Comparison of ENCODE assay signal across 29 cellular contexts in the genomic region with DNA sequence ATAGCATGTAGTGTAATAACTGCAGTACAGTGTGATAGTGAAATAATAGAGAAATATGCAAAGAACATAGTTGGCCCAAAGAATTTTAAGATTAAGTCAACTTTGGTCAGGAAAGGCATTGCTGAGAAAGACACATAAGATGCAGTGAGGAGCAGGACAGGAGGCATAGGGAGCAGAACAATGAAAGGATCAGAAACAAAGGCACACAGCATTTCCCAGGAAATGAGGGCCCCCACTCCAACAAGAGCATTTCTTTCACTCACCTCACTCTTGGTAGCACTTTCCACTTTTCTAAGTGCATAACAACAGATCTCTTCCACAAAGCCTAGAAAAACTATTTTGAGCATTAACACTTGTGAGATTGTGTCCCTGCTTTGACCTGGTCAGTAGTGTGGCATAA.
"Had no signal": no experiment of that assay in that cellular context is flagged by ENCODE, and none has a peak within 500 bp of the region (broad histone marks: within the 10 kb centered on the region; RNA-seq: fewer than 3 reads in every experiment).

No MANE protein-coding gene starts in this region.

- H3K4me1 ChIP-seq: parathyroid adenoma, psoas muscle, right lobe of liver, thyroid gland, tibial nerve, upper lobe of left lung, vagina had no signal

- ATAC-seq: naive thymus-derived CD8-positive, alpha-beta T cell; natural killer cell treated with Interleukin-12 subunit alpha and Interleukin-12 subunit beta and Interleukin-15 and Interleukin-18, amount 100 ng/mL, for 72 hours; psoas muscle; right cardiac atrium; right lobe of liver; stimulated activated effector memory CD8-positive, alpha-beta T cell treated with anti-CD3 and anti-CD28 coated beads, Interleukin-12 subunit alpha, Interleukin-12 subunit beta, amount 100 ng/mL, for 72 hours; stimulated activated naive B cell treated with anti-CD40 and anti-IgM and Interleukin-4, amounts not matched to agents 10 μg/mL and 1 μg/mL and 100 μg/mL, for 72 hours had no signal

- H3K79me2 ChIP-seq: parathyroid adenoma had no signal

- H3K36me3 Mint-ChIP-seq: naive thymus-derived CD8-positive, alpha-beta T cell; stimulated activated effector memory CD8-positive, alpha-beta T cell treated with anti-CD3 and anti-CD28 coated beads, Interleukin-12 subunit alpha, Interleukin-12 subunit beta, amount 100 ng/mL, for 72 hours; stimulated activated naive B cell treated with anti-CD40 and anti-IgM and Interleukin-4, amounts not matched to agents 10 μg/mL and 1 μg/mL and 100 μg/mL, for 72 hours had no signal

- H3K27ac Mint-ChIP-seq: naive thymus-derived CD8-positive, alpha-beta T cell; natural killer cell treated with Interleukin-12 subunit alpha and Interleukin-12 subunit beta and Interleukin-15 and Interleukin-18, amount 100 ng/mL, for 72 hours; nephron progenitor cell; progenitor cell of endocrine pancreas; stimulated activated effector memory CD8-positive, alpha-beta T cell treated with anti-CD3 and anti-CD28 coated beads, Interleukin-12 subunit alpha, Interleukin-12 subunit beta, amount 100 ng/mL, for 72 hours; stimulated activated naive B cell treated with anti-CD40 and anti-IgM and Interleukin-4, amounts not matched to agents 10 μg/mL and 1 μg/mL and 100 μg/mL, for 72 hours; stimulated activated naive CD8-positive, alpha-beta T cell treated with anti-CD3 and anti-CD28 coated beads, Interleukin-15, Interleukin-2, amounts not matched to agents 100 ng/mL and 50 ng/mL, for 24 hours had no signal

- H3K4me1 Mint-ChIP-seq: naive thymus-derived CD8-positive, alpha-beta T cell; stimulated activated effector memory CD8-positive, alpha-beta T cell treated with anti-CD3 and anti-CD28 coated beads, Interleukin-12 subunit alpha, Interleukin-12 subunit beta, amount 100 ng/mL, for 72 hours; stimulated activated naive B cell treated with anti-CD40 and anti-IgM and Interleukin-4, amounts not matched to agents 10 μg/mL and 1 μg/mL and 100 μg/mL, for 72 hours had no signal

- H3K27me3 ChIP-seq: ovary, right lobe of liver, sigmoid colon, stomach, thyroid gland, tibial nerve, upper lobe of left lung, vagina had no signal

- H3K4me3 ChIP-seq: ovary, psoas muscle, right lobe of liver, sigmoid colon, stomach, thoracic aorta, thyroid gland, tibial nerve, upper lobe of left lung, vagina had no signal

- H2AFZ ChIP-seq: parathyroid adenoma had no signal

- H3K9me3 ChIP-seq: ovary, psoas muscle, right lobe of liver, sigmoid colon, stomach, thoracic aorta, thyroid gland, upper lobe of left lung, vagina had no signal

- H3K4me3 Mint-ChIP-seq: naive thymus-derived CD8-positive, alpha-beta T cell; natural killer cell treated with Interleukin-12 subunit alpha and Interleukin-12 subunit beta and Interleukin-15 and Interleukin-18, amount 100 ng/mL, for 72 hours; nephron progenitor cell; neural crest cell; stimulated activated effector memory CD8-positive, alpha-beta T cell treated with anti-CD3 and anti-CD28 coated beads, Interleukin-12 subunit alpha, Interleukin-12 subunit beta, amount 100 ng/mL, for 72 hours; stimulated activated naive B cell treated with anti-CD40 and anti-IgM and Interleukin-4, amounts not matched to agents 10 μg/mL and 1 μg/mL and 100 μg/mL, for 72 hours; stimulated activated naive CD8-positive, alpha-beta T cell treated with anti-CD3 and anti-CD28 coated beads, Interleukin-15, Interleukin-2, amounts not matched to agents 100 ng/mL and 50 ng/mL, for 24 hours had no signal

- H3K27ac ChIP-seq: ovary, parathyroid adenoma, psoas muscle, right lobe of liver, sigmoid colon, stomach, thoracic aorta, thyroid gland, tibial nerve, upper lobe of left lung, vagina had no signal

- H3K27me3 Mint-ChIP-seq: naive thymus-derived CD8-positive, alpha-beta T cell; natural killer cell treated with Interleukin-12 subunit alpha and Interleukin-12 subunit beta and Interleukin-15 and Interleukin-18, amount 100 ng/mL, for 72 hours; progenitor cell of endocrine pancreas; stimulated activated naive B cell treated with anti-CD40 and anti-IgM and Interleukin-4, amounts not matched to agents 10 μg/mL and 1 μg/mL and 100 μg/mL, for 72 hours; stimulated activated naive CD8-positive, alpha-beta T cell treated with anti-CD3 and anti-CD28 coated beads, Interleukin-15, Interleukin-2, amounts not matched to agents 100 ng/mL and 50 ng/mL, for 24 hours had no signal

- H3K9ac ChIP-seq: parathyroid adenoma had no signal

- H3K36me3 ChIP-seq: ovary, right lobe of liver, sigmoid colon, stomach, thoracic aorta, thyroid gland, tibial nerve, upper lobe of left lung, vagina had no signal

- DNase-seq: naive thymus-derived CD8-positive, alpha-beta T cell; nephron progenitor cell; occipital lobe; ovary; posterior cingulate gyrus; psoas muscle; right cardiac atrium; right lobe of liver; sigmoid colon; small intestine; stimulated activated CD4-positive, alpha-beta T cell treated with anti-CD3 and anti-CD28 coated beads, Interleukin-15, amount 100 ng/mL, for 24 hours; stimulated activated CD4-positive, alpha-beta T cell treated with anti-CD3 and anti-CD28 coated beads, Interleukin-2, amount 100 ng/mL, for 24 hours; stimulated activated CD4-positive, alpha-beta T cell treated with anti-CD3 and anti-CD28 coated beads, Interleukin-2, amount 100 ng/mL, for 48 hours; stimulated activated CD4-positive, alpha-beta T cell treated with anti-CD3 and anti-CD28 coated beads, Interleukin-4, amount 100 ng/mL, for 24 hours; stimulated activated naive B cell treated with anti-CD40 and anti-IgM and Interleukin-4, amounts not matched to agents 10 μg/mL and 1 μg/mL and 100 μg/mL, for 72 hours; stimulated activated naive CD4-positive, alpha-beta T cell treated with Interleukin-2 at 50 U/mL for 16 hours; stomach; thyroid gland; trophoblast cell; upper lobe of left lung had no signal
